ENCODE assay signal across 22 cellular contexts in genomic region chr2:28325173-28325566, GRCh38.
DNase-seq lines count a peak whose midpoint lies in the region; ATAC-seq and TF ChIP-seq lines count a peak whose summit lies in the region.
"Had no signal": no experiment of that assay in that cellular context is flagged by ENCODE, and none has a peak within 500 bp of the region (broad histone marks: within the 10 kb centered on the region; RNA-seq: fewer than 3 reads in every experiment).

No MANE protein-coding gene starts in this region.

- TF ChIP-seq EP300 in upper lobe of left lung (IDR thresholded peaks at IDR 0.05) = no peak

- H3K27ac ChIP-seq in IMR-90 (ENCODE audit: insufficient read depth, low read length) (no peak overlapping the region), upper lobe of left lung (no peak overlapping the region)
- H3K27ac ChIP-seq: upper lobe of right lung, VCaP had no signal

- H4K91ac ChIP-seq in IMR-90 (ENCODE audit: insufficient read depth, low read depth, low read length) = peak overlapping the region; percentile 4; the same call in 1 of the 2 replicates

- no peaks in the 10 kb centered on the region for H3K36me3 Mint-ChIP-seq in activated T-helper 17 cell treated with anti-CD3 and anti-CD28 coated beads, Interleukin-2, amount 50 U/mL, for 72 hours (ENCODE audit: low read depth)
- H3K36me3 Mint-ChIP-seq in nephron (ENCODE audit: low read depth) = peaks cover 16% of the 10 kb centered on the region

- no peak overlapping the region for H4K5ac ChIP-seq in IMR-90 (ENCODE audit: low read depth, low read length)

- H2BK120ac ChIP-seq in IMR-90 (ENCODE audit: low read depth, low read length) = no peak overlapping the region

- ATAC-seq in IMR-90 (ENCODE audit: low read depth) = no peak
- no peak for ATAC-seq in activated T-helper 17 cell treated with anti-CD3 and anti-CD28 coated beads, Interleukin-2, amount 50 U/mL, for 72 hours (replicated peaks)
- ATAC-seq in upper lobe of left lung (ENCODE audit: low FRiP score in 2 of 2) = no peak
- ATAC-seq in GM19351 (IDR thresholded peaks at IDR 0.05; ENCODE audit: unreplicated experiment) = no peak
- ATAC-seq: CD8-positive, alpha-beta T cell had no signal

- H3K56ac ChIP-seq in IMR-90 (ENCODE audit: extremely low read depth, insufficient read depth, low read length) = no peak overlapping the region

- CTCF ChIA-PET in IMR-90 (lab: Yijun Ruan, JAX) = no interaction called here

- POLR2A ChIA-PET in IMR-90 (lab: Charles Lee; ENCODE audit: unreplicated experiment) = no interaction called here

- no peak overlapping the region for H2AK9ac ChIP-seq in IMR-90 (replicated peaks; ENCODE audit: low read depth, low read length, poor library complexity)

- no peak overlapping the region for H4K8ac ChIP-seq in IMR-90 (ENCODE audit: low read depth in 2 of 2, low read length in 2 of 2)

- in situ Hi-C loops in IMR-90 (cut with MboI; ENCODE audit: low sequenced_read_pairs) = no loop called here

- no peak overlapping the region for H3K14ac ChIP-seq in IMR-90 (replicated peaks; ENCODE audit: low read depth, low read length)

- dilution Hi-C loops in IMR-90 (cut with HindIII; ENCODE audit: low sequenced_read_pairs, unreplicated experiment) = no loop called here

- H2AFZ ChIP-seq in IMR-90 (replicated peaks; ENCODE audit: low read length, poor library complexity) = no peak overlapping the region

- 0 out of 2 replicates have a peak overlapping the region, but pooled peaks have one; percentile 29 for H3K4ac ChIP-seq in IMR-90 (ENCODE audit: low read depth, low read length)

- no peak for TF ChIP-seq RAD21 in IMR-90 (IDR thresholded peaks at IDR 0.05; ENCODE audit: low read length)

- peak overlapping the region; percentile 25; the same call in 1 of the 2 replicates for H2AK5ac ChIP-seq in IMR-90 (ENCODE audit: low read depth, low read length)

- intact Hi-C loops in IMR-90 (cut with micrococcal nuclease) = no loop called here

- H3K4me3 ChIP-seq in IMR-90 (ENCODE audit: insufficient read depth, low read depth, low read length) (no peak overlapping the region), upper lobe of left lung (no peak overlapping the region)
- H3K4me3 ChIP-seq: upper lobe of right lung had no signal

- no peak overlapping the region for H3K4me3 Mint-ChIP-seq in activated T-helper 17 cell treated with anti-CD3 and anti-CD28 coated beads, Interleukin-2, amount 50 U/mL, for 72 hours
- no peak overlapping the region for H3K4me3 Mint-ChIP-seq in nephron
- H3K4me3 Mint-ChIP-seq: activated naive CD8-positive, alpha-beta T cell treated with anti-CD3 and anti-CD28 coated beads, Interleukin-2, amount 10 ng/mL, durations not matched to agents 7 days and 5 days; CD8-positive, alpha-beta T cell; central memory CD8-positive, alpha-beta T cell had no signal

- H3K4me1 Mint-ChIP-seq in activated T-helper 17 cell treated with anti-CD3 and anti-CD28 coated beads, Interleukin-2, amount 50 U/mL, for 72 hours = peaks cover 20% of the 10 kb centered on the region
- peaks cover 58% of the 10 kb centered on the region for H3K4me1 Mint-ChIP-seq in nephron

- 78% methylated on average over 4 of the region's 5 CpGs; no CpG with 5 or more reads in 1 of the 2 experiments for WGBS in IMR-90 (ENCODE audit: extremely low coverage in 2 of 2, insufficient read length in 1 of 2), 2 experiments
- WGBS in upper lobe of left lung, 2 donors = 78 to 80% methylated on average over 5 of the region's 5 CpGs

- no peak overlapping the region for H3K9ac ChIP-seq in IMR-90 (ENCODE audit: low read depth, low read length)

- H3K23ac ChIP-seq in IMR-90 (ENCODE audit: low read depth, low read length) = no peak overlapping the region

- H3K9me1 ChIP-seq in IMR-90 (ENCODE audit: insufficient read depth, low read length) = peaks cover 13% of the 10 kb centered on the region

- TF ChIP-seq CTCF in IMR-90 (conservative IDR thresholded peaks at IDR 0.05; ENCODE audit: low read depth, low read length) (no peak), nephron (IDR thresholded peaks at IDR 0.05; ENCODE audit: unreplicated experiment in 3 of 3) (no peak), upper lobe of left lung (IDR thresholded peaks at IDR 0.05) (no peak)

- no peak overlapping the region for H3K4me2 ChIP-seq in IMR-90 (ENCODE audit: low read depth, low read length)

- H3K27me3 Mint-ChIP-seq in activated T-helper 17 cell treated with anti-CD3 and anti-CD28 coated beads, Interleukin-2, amount 50 U/mL, for 72 hours = no peaks in the 10 kb centered on the region
- peaks cover 4% of the 10 kb centered on the region for H3K27me3 Mint-ChIP-seq in nephron (ENCODE audit: low read depth)
- H3K27me3 Mint-ChIP-seq: activated naive CD8-positive, alpha-beta T cell treated with anti-CD3 and anti-CD28 coated beads, Interleukin-2, amount 10 ng/mL, durations not matched to agents 7 days and 5 days; central memory CD8-positive, alpha-beta T cell had no signal

- DNase-seq in NCI-H2227 (lab: John Stamatoyannopoulos, UW; ENCODE audit: unreplicated experiment) = peak; percentile 26
- no peak for DNase-seq in NCI-H2227 treated with DMSO at 0.1 percent for 48 hours (lab: John Stamatoyannopoulos, UW)
- no peak for DNase-seq in IMR-90
- DNase-seq in COLO668 (lab: John Stamatoyannopoulos, UW; ENCODE audit: unreplicated experiment) = no peak
- no peak for DNase-seq in upper lobe of left lung
- DNase-seq: activated CD4-positive, alpha-beta T cell treated with anti-CD3 and anti-CD28 coated beads, Interleukin-2, amount 50 U/mL, for 4 hours; activated CD8-positive, alpha-beta memory T cell treated with anti-CD3 and anti-CD28 coated beads, Interleukin-2, amount 50 U/mL, for 48 hours; activated effector memory CD4-positive, alpha-beta T cell treated with Interleukin-2 at 50 U/mL for 16 hours; activated naive CD8-positive, alpha-beta T cell treated with anti-CD3 and anti-CD28 coated beads, Interleukin-2, amount 10 ng/mL, durations not matched to agents 7 days and 5 days; AML-193; CD8-positive, alpha-beta T cell; GOT3; NCI-H187 treated with DMSO at 0.1 percent for 48 hours; NK-92 treated with Interleukin-12 subunit alpha and Interleukin-12 subunit beta, amount 100 ng/mL, for 24 hours; nucleus accumbens; stimulated activated CD8-positive, alpha-beta memory T cell treated with anti-CD3 and anti-CD28 coated beads, Interleukin-4, amount 100 ng/mL, for 48 hours; upper lobe of right lung had no signal

- TF ChIP-seq POLR2A in IMR-90 (IDR thresholded peaks at IDR 0.05; ENCODE audit: low read depth, low read length) (no peak), upper lobe of left lung (IDR thresholded peaks at IDR 0.05) (no peak)

- H3K79me1 ChIP-seq in IMR-90 (ENCODE audit: low read depth in 1 of 2, low read length in 2 of 2) = no peaks in the 10 kb centered on the region

- H2BK5ac ChIP-seq in IMR-90 (ENCODE audit: low read depth, low read length, poor library complexity, severe bottlenecking) = no peak overlapping the region

- H2BK20ac ChIP-seq in IMR-90 (ENCODE audit: low read depth, low read length) = no peak overlapping the region

- BruUV-seq in IMR-90 (replicated peaks; lab: Mats Ljungman, UMichigan) = no TSS peak

- no peaks in the 10 kb centered on the region for H4K20me1 ChIP-seq in IMR-90 (ENCODE audit: insufficient read depth, low read length)

- H3K4me1 ChIP-seq in IMR-90 (ENCODE audit: control insufficient read depth, insufficient read depth, low read length) = peaks cover 30% of the 10 kb centered on the region
- H3K4me1 ChIP-seq in upper lobe of left lung = peaks cover 0 to 6% (median 0%) of the 10 kb centered on the region in 4 donors

- H3K36me3 ChIP-seq in IMR-90 (ENCODE audit: control insufficient read depth, insufficient read depth, low read length) (no peaks in the 10 kb centered on the region), upper lobe of left lung (peaks cover 0 to 4% (median 0%) of the 10 kb centered on the region in 4 donors)
- H3K36me3 ChIP-seq: upper lobe of right lung had no signal

- no peak overlapping the region; the same call in 1 of the 2 replicates for H3K18ac ChIP-seq in IMR-90 (ENCODE audit: low read depth, low read length)

- H3K27me3 ChIP-seq in IMR-90 (ENCODE audit: control insufficient read depth, insufficient read depth, low read length) (no peaks in the 10 kb centered on the region), upper lobe of left lung (no peaks in the 10 kb centered on the region)
- H3K27me3 ChIP-seq: upper lobe of right lung had no signal

- H2BK15ac ChIP-seq in IMR-90 (ENCODE audit: low read depth, low read length) = no peak overlapping the region

- no peaks in the 10 kb centered on the region for H3K9me3 ChIP-seq in IMR-90 (ENCODE audit: control insufficient read depth, insufficient read depth, low read length)
- H3K9me3 ChIP-seq in upper lobe of left lung = no peaks in the 10 kb centered on the region
- H3K9me3 ChIP-seq: upper lobe of right lung had no signal

- peak overlapping the region; percentile 30 for H3K27ac Mint-ChIP-seq in activated T-helper 17 cell treated with anti-CD3 and anti-CD28 coated beads, Interleukin-2, amount 50 U/mL, for 72 hours
- H3K27ac Mint-ChIP-seq in nephron = peak overlapping the region in 2 of 3 experiments; percentile 63 to 80
- H3K27ac Mint-ChIP-seq: activated naive CD8-positive, alpha-beta T cell treated with anti-CD3 and anti-CD28 coated beads, Interleukin-2, amount 10 ng/mL, durations not matched to agents 7 days and 5 days; CD8-positive, alpha-beta T cell had no signal

- H3K9me3 Mint-ChIP-seq in activated T-helper 17 cell treated with anti-CD3 and anti-CD28 coated beads, Interleukin-2, amount 50 U/mL, for 72 hours = no peaks in the 10 kb centered on the region
- no peaks in the 10 kb centered on the region for H3K9me3 Mint-ChIP-seq in nephron
- H3K9me3 Mint-ChIP-seq: CD8-positive, alpha-beta T cell; central memory CD8-positive, alpha-beta T cell had no signal

TF ChIP-seq in IMR-90, 13 proteins besides CTCF, POLR2A, EP300 and RAD21:
- no peak for TF ChIP-seq SMC3 (IDR thresholded peaks at IDR 0.05; ENCODE audit: low read depth, low read length)
- no peak for TF ChIP-seq MAFK (IDR thresholded peaks at IDR 0.05; ENCODE audit: low read depth, low read length)
- no peak for TF ChIP-seq MAZ (IDR thresholded peaks at IDR 0.05; ENCODE audit: borderline replicate concordance, low read depth, low read length)
